In genomic region chr1:43303477-43304286, GRCh38 we compare ENCODE assay signal across 1 cellular context.
TF ChIP-seq lines count a peak whose summit lies in the region.

No MANE protein-coding gene starts in this region.

TF ChIP-seq in endothelial cell of umbilical vein, 7 proteins besides CTCF, POLR2A, EP300 and RAD21:
- TF ChIP-seq MYC (IDR thresholded peaks at IDR 0.05; ENCODE audit: low read depth, low read length) (no peak), MAX (IDR thresholded peaks at IDR 0.05; ENCODE audit: insufficient read depth, insufficient read length) (no peak), GATA2 (IDR thresholded peaks at IDR 0.05; ENCODE audit: insufficient read depth, insufficient read length, low read depth, low read length) (no peak), JUN (IDR thresholded peaks at IDR 0.05; ENCODE audit: borderline replicate concordance, insufficient read depth, insufficient read length, low read depth) (no peak), FOS (IDR thresholded peaks at IDR 0.05; ENCODE audit: borderline replicate concordance, insufficient read depth, low read length) (no peak), EZH2 (IDR thresholded peaks at IDR 0.05; ENCODE audit: borderline replicate concordance, low read depth, low read length, severe bottlenecking) (no peak), POLR2AphosphoS5 (IDR thresholded peaks at IDR 0.05; ENCODE audit: insufficient read depth, low read depth, low read length) (no peak)
